Comparison of ENCODE assay signal across 26 cellular contexts in the genomic region with DNA sequence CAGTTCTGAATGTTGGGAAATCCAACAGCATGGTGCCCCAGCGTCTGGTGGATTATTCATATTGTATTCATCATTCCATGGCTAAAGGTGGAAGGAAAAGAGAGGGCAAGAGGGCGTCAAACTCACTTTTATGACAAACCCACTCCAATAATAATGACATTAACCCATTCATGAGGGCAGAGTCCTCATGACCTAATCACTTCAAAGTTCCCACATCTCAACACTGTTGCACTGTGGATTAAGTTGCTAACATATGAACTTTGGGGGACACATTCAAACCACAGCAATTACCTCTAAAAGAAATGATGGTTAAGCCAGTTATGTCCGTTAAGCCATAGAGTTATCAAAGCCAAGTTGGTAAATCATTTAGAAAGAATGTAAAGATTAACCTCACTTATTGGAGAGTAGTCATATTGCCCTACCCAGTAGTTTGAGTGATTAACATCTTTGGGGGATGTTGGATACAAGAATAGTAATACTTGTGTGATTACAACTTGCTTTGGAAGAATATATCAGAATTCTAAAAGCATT.
A peak's percentile ranks its signal among the peaks of the same experiment; 100 is the strongest.
DNase-seq lines count a peak whose midpoint lies in the region; ATAC-seq and TF ChIP-seq lines count a peak whose summit lies in the region.
"Had no signal": no experiment of that assay in that cellular context is flagged by ENCODE, and none has a peak within 500 bp of the region (broad histone marks: within the 10 kb centered on the region; RNA-seq: fewer than 3 reads in every experiment).

No MANE protein-coding gene starts in this region.

- intact Hi-C loops in left colon (cut with DNase I, micrococcal nuclease), result no loop called here

- peak overlapping the region; percentile 1 for H3K27ac ChIP-seq in epithelial cell of prostate
- H3K27ac ChIP-seq: BLaER1 treated with 17β-estradiol and CSF1 and Interleukin-3, amounts not matched to agents 10 nM and 100 nM; body of pancreas; hepatocyte; Peyer's patch; psoas muscle had no signal

- H3K9me3 ChIP-seq in MG63, result no peaks in the 10 kb centered on the region
- H3K9me3 ChIP-seq: body of pancreas, Peyer's patch, psoas muscle had no signal

- H3K36me3 ChIP-seq in MG63, result no peaks in the 10 kb centered on the region
- H3K36me3 ChIP-seq: BLaER1 treated with 17β-estradiol and CSF1 and Interleukin-3, amounts not matched to agents 10 nM and 100 nM; Peyer's patch had no signal

- H3K4me3 ChIP-seq in MG63, result no peak overlapping the region
- H3K4me3 ChIP-seq in retinal pigment epithelial cell (ENCODE audit: low read length), result no peak overlapping the region
- H3K4me3 ChIP-seq: BLaER1 treated with 17β-estradiol and CSF1 and Interleukin-3, amounts not matched to agents 10 nM and 100 nM; body of pancreas; hepatocyte; Peyer's patch; psoas muscle had no signal

- peak; percentile 66 for DNase-seq in ELR (ENCODE audit: low read depth)
- peak; percentile 9 for DNase-seq in MG63
- no peak for DNase-seq in epithelial cell of prostate (ENCODE audit: low read depth, low spot score)
- peak; percentile 89 for DNase-seq in retinal pigment epithelial cell (ENCODE audit: low read depth)
- DNase-seq in left colon, result no peak
- no peak for DNase-seq in LoVo (ENCODE audit: low spot score)
- no peak for DNase-seq in H4 (ENCODE audit: low spot score)
- DNase-seq: activated B cell treated with CpG ODN at 0.5 μM for 24 hours; activated CD4-positive, alpha-beta T cell treated with anti-CD3 and anti-CD28 coated beads, Interleukin-2, amount 50 U/mL, for 1 hour; activated naive CD4-positive, alpha-beta T cell; activated T-cell treated with anti-CD3 and anti-CD28 coated beads, Interleukin-2, amount 50 U/mL, for 72 hours; body of pancreas; foreskin melanocyte; GDM1; naive B cell; NCI-H1694 treated with DMSO at 0.1 percent for 48 hours; NCI-H2171; NCI-H526; Peyer's patch; psoas muscle; SIG-M5; stimulated activated naive CD4-positive, alpha-beta T cell treated with Interleukin-2 at 50 U/mL for 16 hours had no signal

- TF ChIP-seq CTCF in retinal pigment epithelial cell (conservative IDR thresholded peaks at IDR 0.05; ENCODE audit: low read depth, low read length), result no peak

- no peaks in the 10 kb centered on the region for H3K27me3 ChIP-seq in MG63
- H3K27me3 ChIP-seq: BLaER1 treated with 17β-estradiol and CSF1 and Interleukin-3, amounts not matched to agents 10 nM and 100 nM; body of pancreas; hepatocyte; Peyer's patch had no signal

- no peak for ATAC-seq in left colon
- ATAC-seq: activated T-cell treated with anti-CD3 and anti-CD28 coated beads, Interleukin-2, amount 50 U/mL, for 72 hours; body of pancreas; HCT116; left lobe of liver; psoas muscle had no signal

Comparison
In these comparisons a context has a peak if more than half of its experiments do, and no peak if none do; other contexts are left out.
1. DNase-seq: peak in ELR (single experiment), MG63 (single experiment) and retinal pigment epithelial cell (single experiment); none in epithelial cell of prostate (single experiment), left colon (0 of 2), LoVo (single experiment) and H4 (single experiment).